1 cellular context compared by ENCODE assay signal in genomic region chr17:78601577-78602190, GRCh38.
TF ChIP-seq lines count a peak whose summit lies in the region.

No MANE protein-coding gene starts in this region.

TF ChIP-seq in HepG2, 621 proteins besides CTCF, POLR2A, EP300 and RAD21 (continued from another document and continues in another):
- TF ChIP-seq ZNF281 (CRISPR knock-in tag; IDR thresholded peaks at IDR 0.05; ENCODE audit: borderline replicate concordance) (no peak), ZNF260 (CRISPR knock-in tag; IDR thresholded peaks at IDR 0.05; ENCODE audit: borderline replicate concordance, low read depth) (no peak), ZNF232 (CRISPR knock-in tag; IDR thresholded peaks at IDR 0.05; ENCODE audit: borderline replicate concordance) (peak; percentile 61; the same call in 1 of the 2 replicates), ZNF253 (CRISPR knock-in tag; IDR thresholded peaks at IDR 0.05; ENCODE audit: borderline replicate concordance) (no peak), IRF9 (CRISPR knock-in tag; IDR thresholded peaks at IDR 0.05; ENCODE audit: borderline replicate concordance) (peak; percentile 55; the same call in 1 of the 2 replicates), ZKSCAN5 (CRISPR knock-in tag; IDR thresholded peaks at IDR 0.05) (no peak), ZNF234 (CRISPR knock-in tag; conservative IDR thresholded peaks at IDR 0.05) (no peak), RELA (CRISPR knock-in tag; IDR thresholded peaks at IDR 0.05) (peak; percentile 92; the same call in 1 of the 2 replicates), ZNF564 (CRISPR knock-in tag; IDR thresholded peaks at IDR 0.05) (peak; percentile 63; the same call in 1 of the 2 replicates), ZNF44 (CRISPR knock-in tag; IDR thresholded peaks at IDR 0.05) (peak; percentile 77; the same call in 1 of the 2 replicates), ZBTB37 (CRISPR knock-in tag; IDR thresholded peaks at IDR 0.05) (no peak), ZNF24 (IDR thresholded peaks at IDR 0.05) (no peak; the same call in 1 of the 2 replicates), NFYB (CRISPR knock-in tag; IDR thresholded peaks at IDR 0.05) (no peak; the same call in 1 of the 2 replicates), ZNF784 (CRISPR knock-in tag; IDR thresholded peaks at IDR 0.05; ENCODE audit: borderline replicate concordance) (peak; percentile 88), PHF21A (CRISPR knock-in tag; IDR thresholded peaks at IDR 0.05) (peak; percentile 99), SMAD1 (CRISPR knock-in tag; IDR thresholded peaks at IDR 0.05; ENCODE audit: borderline replicate concordance, low read depth) (no peak), TP53 (CRISPR knock-in tag; conservative IDR thresholded peaks at IDR 0.05) (peak; percentile 73; the same call in 1 of the 2 replicates), NFATC3 (CRISPR knock-in tag; IDR thresholded peaks at IDR 0.05) (0 out of 2 replicates have a peak, but pooled peaks have one; percentile 46), ZNF10 (CRISPR knock-in tag; IDR thresholded peaks at IDR 0.05; ENCODE audit: borderline replicate concordance, low read depth) (no peak), ZFAT (CRISPR knock-in tag; conservative IDR thresholded peaks at IDR 0.05) (no peak), MYC (CRISPR knock-in tag; IDR thresholded peaks at IDR 0.05; ENCODE audit: borderline replicate concordance) (peak; percentile 65), AGO2 (optimal IDR thresholded peaks at IDR 0.05; ENCODE audit: low read depth, low read length) (no peak), HNF4A (CRISPR knock-in tag; IDR thresholded peaks at IDR 0.05) (peak; percentile 98), RFXAP (CRISPR knock-in tag; IDR thresholded peaks at IDR 0.05; ENCODE audit: borderline replicate concordance) (peak; percentile 86; the same call in 1 of the 2 replicates), THYN1 (CRISPR knock-in tag; IDR thresholded peaks at IDR 0.05; ENCODE audit: borderline replicate concordance, low read depth) (no peak), MXD4 (CRISPR knock-in tag; IDR thresholded peaks at IDR 0.05) (peak; percentile 28; the same call in 1 of the 2 replicates), ZNF18 (CRISPR knock-in tag; IDR thresholded peaks at IDR 0.05; ENCODE audit: insufficient replicate concordance) (peak; percentile 73), ZBTB7A (CRISPR knock-in tag; IDR thresholded peaks at IDR 0.05) (peak; percentile 75; the same call in 1 of the 2 replicates), ZFYVE20 (CRISPR knock-in tag; IDR thresholded peaks at IDR 0.05; ENCODE audit: borderline replicate concordance, low read depth) (no peak), EED (CRISPR knock-in tag; IDR thresholded peaks at IDR 0.05) (no peak), PHB2 (IDR thresholded peaks at IDR 0.05; ENCODE audit: partially characterized antibody) (no peak), SNAI1 (CRISPR knock-in tag; IDR thresholded peaks at IDR 0.05; ENCODE audit: borderline replicate concordance) (0 out of 2 replicates have a peak, but pooled peaks have one; percentile 69), PRPF4 (IDR thresholded peaks at IDR 0.05; ENCODE audit: low read depth, low read length, poor library complexity, severe bottlenecking) (no peak), NR2C2 (CRISPR knock-in tag; IDR thresholded peaks at IDR 0.05; ENCODE audit: borderline replicate concordance) (peak; percentile 77), ZNF251 (CRISPR knock-in tag; IDR thresholded peaks at IDR 0.05) (no peak), KLF6 (CRISPR knock-in tag; IDR thresholded peaks at IDR 0.05) (no peak), FOXP4 (CRISPR knock-in tag; IDR thresholded peaks at IDR 0.05) (peak; percentile 91), ATRX (CRISPR knock-in tag; IDR thresholded peaks at IDR 0.05; ENCODE audit: borderline replicate concordance) (no peak), ARNT2 (CRISPR knock-in tag; IDR thresholded peaks at IDR 0.05; ENCODE audit: low read depth) (peak; percentile 82), ZFP36L2 (CRISPR knock-in tag; IDR thresholded peaks at IDR 0.05) (no peak), JUNB (CRISPR knock-in tag; IDR thresholded peaks at IDR 0.05; ENCODE audit: borderline replicate concordance) (no peak; the same call in 1 of the 2 replicates), IRX3 (CRISPR knock-in tag; IDR thresholded peaks at IDR 0.05; ENCODE audit: borderline replicate concordance, low read depth) (no peak), ZNF431 (CRISPR knock-in tag; IDR thresholded peaks at IDR 0.05; ENCODE audit: borderline replicate concordance, low read depth) (peak; percentile 94), ZBTB20 (CRISPR knock-in tag; IDR thresholded peaks at IDR 0.05; ENCODE audit: borderline replicate concordance, low read depth) (peak; percentile 55; the same call in 1 of the 2 replicates), RFX5 (IDR thresholded peaks at IDR 0.05; ENCODE audit: low read depth, low read length) (no peak), STAT6 (CRISPR knock-in tag; IDR thresholded peaks at IDR 0.05; ENCODE audit: borderline replicate concordance) (peak; percentile 88), MYPOP (CRISPR knock-in tag; IDR thresholded peaks at IDR 0.05) (peak; percentile 72; the same call in 1 of the 2 replicates), HIC2 (CRISPR knock-in tag; IDR thresholded peaks at IDR 0.05; ENCODE audit: low read depth) (peak; percentile 91), CREBL2 (CRISPR knock-in tag; IDR thresholded peaks at IDR 0.05; ENCODE audit: borderline replicate concordance) (no peak), FOXK2 (IDR thresholded peaks at IDR 0.05) (no peak)
